In genomic region chr7:67387851-67388250, GRCh38 we compare ENCODE assay signal across 23 cellular contexts.
"Had no signal": no experiment of that assay in that cellular context is flagged by ENCODE, and none has a peak within 500 bp of the region (broad histone marks: within the 10 kb centered on the region; RNA-seq: fewer than 3 reads in every experiment).

No MANE protein-coding gene starts in this region.

- H3K4me3 Mint-ChIP-seq: dendritic cell treated with granulocyte-macrophage colony-stimulating factor and Interleukin-4, amounts not matched to agents 40 ng/mL and 50 ng/mL, for 4 days; effector memory CD8-positive, alpha-beta T cell; naive B cell; nephron had no signal

- DNase-seq: effector memory CD8-positive, alpha-beta T cell; glutamatergic neuron; kidney; left cardiac atrium; left ventricle myocardium inferior; mesendoderm; naive B cell; occipital lobe; pancreas; right cardiac atrium; small intestine; stimulated activated CD4-positive, alpha-beta T cell treated with anti-CD3 and anti-CD28 coated beads, Interleukin-12 subunit alpha, Interleukin-12 subunit beta, amount 100 ng/mL, for 4 hours; stimulated activated naive CD4-positive, alpha-beta T cell; stomach; substantia nigra; transverse colon had no signal

- H3K27me3 ChIP-seq: esophagus muscularis mucosa, pancreas, transverse colon had no signal

- H3K4me1 ChIP-seq: esophagus muscularis mucosa, gastroesophageal sphincter, left ventricle myocardium inferior, pancreas, stomach, transverse colon had no signal

- ATAC-seq: effector memory CD8-positive, alpha-beta T cell; gastroesophageal sphincter; left cardiac atrium; pancreas had no signal

- H3K9me3 Mint-ChIP-seq: dendritic cell treated with granulocyte-macrophage colony-stimulating factor and Interleukin-4, amounts not matched to agents 40 ng/mL and 50 ng/mL, for 4 days; effector memory CD8-positive, alpha-beta T cell; nephron had no signal

- H3K27me3 Mint-ChIP-seq: dendritic cell treated with granulocyte-macrophage colony-stimulating factor and Interleukin-4, amounts not matched to agents 40 ng/mL and 50 ng/mL, for 4 days had no signal

- H3K27ac ChIP-seq: epithelial cell of prostate, esophagus muscularis mucosa, gastroesophageal sphincter, left ventricle myocardium inferior, pancreas, stomach, thoracic aorta, transverse colon had no signal

- H3K4me1 Mint-ChIP-seq: naive B cell, nephron had no signal

- H3K36me3 ChIP-seq: esophagus muscularis mucosa, gastroesophageal sphincter, left ventricle myocardium inferior, pancreas, stomach, thoracic aorta, transverse colon had no signal

- H3K4me3 ChIP-seq: esophagus muscularis mucosa, gastroesophageal sphincter, left ventricle myocardium inferior, pancreas, stomach, thoracic aorta, transverse colon had no signal

- H3K27ac Mint-ChIP-seq: dendritic cell treated with granulocyte-macrophage colony-stimulating factor and Interleukin-4, amounts not matched to agents 40 ng/mL and 50 ng/mL, for 4 days; effector memory CD8-positive, alpha-beta T cell; nephron; progenitor cell of endocrine pancreas had no signal

- H3K9me3 ChIP-seq: esophagus muscularis mucosa, gastroesophageal sphincter, left ventricle myocardium inferior, pancreas, stomach, thoracic aorta, transverse colon had no signal
